In genomic region chr3:172651936-172652595, GRCh38 we compare ENCODE assay signal across 18 cellular contexts.
"Had no signal": no experiment of that assay in that cellular context is flagged by ENCODE, and none has a peak within 500 bp of the region (broad histone marks: within the 10 kb centered on the region; RNA-seq: fewer than 3 reads in every experiment).

No MANE protein-coding gene starts in this region.

- H3K27ac ChIP-seq: coronary artery, heart right ventricle, sigmoid colon, thyroid gland, upper lobe of left lung, uterus had no signal

- ATAC-seq: heart right ventricle, left lobe of liver, mucosa of descending colon, natural killer cell had no signal

- H3K36me3 ChIP-seq: heart right ventricle, sigmoid colon, thyroid gland, uterus had no signal

- H3K4me1 ChIP-seq: uterus had no signal

- H3K4me3 ChIP-seq: coronary artery, heart right ventricle, mucosa of descending colon, sigmoid colon, thyroid gland, upper lobe of left lung, uterus had no signal

- H3K9me3 ChIP-seq: heart right ventricle, mucosa of descending colon, sigmoid colon, thyroid gland, upper lobe of left lung, uterus had no signal

- H3K27me3 ChIP-seq: heart right ventricle, sigmoid colon, thyroid gland, upper lobe of left lung, uterus had no signal

- DNase-seq: effector CD4-positive, alpha-beta T cell; endodermal cell; erythroblast; heart right ventricle; islet precursor cell; mammary epithelial cell; mucosa of descending colon; natural killer cell; posterior cingulate gyrus; sigmoid colon; small intestine; stimulated activated CD4-positive, alpha-beta T cell treated with anti-CD3 and anti-CD28 coated beads, Interleukin-12 subunit alpha, Interleukin-12 subunit beta, amount 100 ng/mL, for 4 hours; stimulated activated naive CD4-positive, alpha-beta T cell; thyroid gland; uterus had no signal
